30 cellular contexts compared by ENCODE assay signal in genomic region chr4:155780773-155781172, GRCh38. TPM values are rescaled to one million over a fixed set of nuclear protein-coding genes. Genes with fewer than 3 reads are reported as not detected.
A peak's percentile ranks its signal among the peaks of the same experiment; 100 is the strongest.
DNase-seq lines count a peak whose midpoint lies in the region; FAIRE-seq and TF ChIP-seq lines count a peak whose summit lies in the region.
"Had no signal": no experiment of that assay in that cellular context is flagged by ENCODE, and none has a peak within 500 bp of the region (broad histone marks: within the 10 kb centered on the region; RNA-seq: fewer than 3 reads in every experiment).

No MANE protein-coding gene starts in this region.

- intact Hi-C loops in sigmoid colon (cut with DNase I), result no loop called here

- no peaks in the 10 kb centered on the region for H3K27me3 ChIP-seq in sigmoid colon
- H3K27me3 ChIP-seq: suprapubic skin had no signal

- no peak for TF ChIP-seq CTCF in sigmoid colon (IDR thresholded peaks at IDR 0.05)

- DNase-seq in GM19239 (ENCODE audit: insufficient read length, low spot score), result no peak
- DNase-seq in RCC 7860 (ENCODE audit: low spot score), result peak; percentile 6
- peak; percentile 76 for DNase-seq in fibroblast of peridontal ligament (ENCODE audit: extremely low read depth)
- no peak for DNase-seq in sigmoid colon
- no peak for DNase-seq in RKO (ENCODE audit: low spot score)
- DNase-seq in foreskin melanocyte, result no peak
- DNase-seq in activated CD4-positive, alpha-beta T cell treated with anti-CD3 and anti-CD28 coated beads, Interleukin-2, amount 10 ng/mL, durations not matched to agents 7 days and 5 days, result no peak
- DNase-seq: activated CD4-positive, alpha-beta T cell treated with anti-CD3 and anti-CD28 coated beads for 36 hours; activated CD8-positive, alpha-beta memory T cell treated with anti-CD3 and anti-CD28 coated beads for 24 hours; activated gamma-delta T cell; activated T-cell treated with anti-CD3 and anti-CD28 coated beads, Interleukin-2, amount 50 U/mL, for 1 hour; cerebellar nuclear complex; erythroblast; H9; mesendoderm; naive thymus-derived CD4-positive, alpha-beta T cell; NCI-H1092 treated with DMSO at 0.1 percent for 48 hours; NCI-H187 treated with DMSO at 0.1 percent for 48 hours; NCI-H82; nucleus accumbens; psoas muscle; SIG-M5; small intestine; stimulated activated CD4-positive, alpha-beta T cell treated with anti-CD3 and anti-CD28 coated beads, Interleukin-2, amount 100 ng/mL, for 24 hours had no signal

- H3K36me3 Mint-ChIP-seq in activated CD4-positive, alpha-beta T cell treated with anti-CD3 and anti-CD28 coated beads, Interleukin-2, amount 10 ng/mL, durations not matched to agents 7 days and 5 days (ENCODE audit: low read depth), result no peaks in the 10 kb centered on the region
- H3K36me3 Mint-ChIP-seq: naive thymus-derived CD4-positive, alpha-beta T cell had no signal

- H3K27me3 Mint-ChIP-seq in activated CD4-positive, alpha-beta T cell treated with anti-CD3 and anti-CD28 coated beads, Interleukin-2, amount 10 ng/mL, durations not matched to agents 7 days and 5 days, result peaks cover 6% of the 10 kb centered on the region

- H3K9me3 Mint-ChIP-seq in activated CD4-positive, alpha-beta T cell treated with anti-CD3 and anti-CD28 coated beads, Interleukin-2, amount 10 ng/mL, durations not matched to agents 7 days and 5 days, result no peaks in the 10 kb centered on the region
- H3K9me3 Mint-ChIP-seq: H9; naive thymus-derived CD4-positive, alpha-beta T cell; T-helper 1 cell treated with Interleukin-12 subunit alpha and Interleukin-12 subunit beta and Interleukin-4 antibody, amounts not matched to agents 30 μg/mL and 1 μg/mL, for 36 hours had no signal

- H3K4me1 ChIP-seq in sigmoid colon, result peaks cover 0 to 56% (median 44%) of the 10 kb centered on the region in 4 donors
- H3K4me1 ChIP-seq: psoas muscle had no signal

- H3K36me3 ChIP-seq in sigmoid colon, result peaks cover 0 to 13% (median 0%) of the 10 kb centered on the region in 4 donors
- H3K36me3 ChIP-seq: suprapubic skin had no signal

- 40 to 61% methylated on average over 1 of the region's 1 CpG for WGBS in sigmoid colon, 2 donors

- H3K27ac ChIP-seq in sigmoid colon, result peak overlapping the region; percentile 55 to 77 (median 68)
- H3K27ac ChIP-seq: C4-2B, psoas muscle, suprapubic skin had no signal

- POLR2A ChIA-PET in activated CD4-positive, alpha-beta T cell treated with anti-CD3 and anti-CD28 coated beads, Interleukin-2, amount 10 ng/mL, durations not matched to agents 7 days and 5 days (lab: Charles Lee), result no interaction called here

- no peak overlapping the region for H3K4me3 Mint-ChIP-seq in activated CD4-positive, alpha-beta T cell treated with anti-CD3 and anti-CD28 coated beads, Interleukin-2, amount 10 ng/mL, durations not matched to agents 7 days and 5 days
- H3K4me3 Mint-ChIP-seq: activated CD4-positive, alpha-beta T cell treated with anti-CD3 and anti-CD28 coated beads for 36 hours; H9; naive thymus-derived CD4-positive, alpha-beta T cell; T-helper 1 cell treated with Interleukin-12 subunit alpha and Interleukin-12 subunit beta and Interleukin-4 antibody, amounts not matched to agents 30 μg/mL and 1 μg/mL, for 36 hours had no signal

- no peak for TF ChIP-seq POLR2A in sigmoid colon (IDR thresholded peaks at IDR 0.05)

- peak; percentile 45 for FAIRE-seq in GM19239 (lab: Jason Lieb, UNC)
- no peak for FAIRE-seq in RCC 7860 (lab: Jason Lieb, UNC)
- FAIRE-seq: GM12892, urothelium cell line had no signal

- no peak for TF ChIP-seq EP300 in sigmoid colon (IDR thresholded peaks at IDR 0.05)

- no peaks in the 10 kb centered on the region for H3K9me3 ChIP-seq in sigmoid colon
- H3K9me3 ChIP-seq: psoas muscle, suprapubic skin had no signal

- CTCF ChIA-PET in activated CD4-positive, alpha-beta T cell treated with anti-CD3 and anti-CD28 coated beads, Interleukin-2, amount 10 ng/mL, durations not matched to agents 7 days and 5 days (lab: Charles Lee), result no interaction called here

- no peak overlapping the region for H3K27ac Mint-ChIP-seq in activated CD4-positive, alpha-beta T cell treated with anti-CD3 and anti-CD28 coated beads, Interleukin-2, amount 10 ng/mL, durations not matched to agents 7 days and 5 days
- H3K27ac Mint-ChIP-seq: activated CD4-positive, alpha-beta T cell treated with anti-CD3 and anti-CD28 coated beads for 36 hours; H9; naive thymus-derived CD4-positive, alpha-beta T cell; T-helper 1 cell treated with Interleukin-12 subunit alpha and Interleukin-12 subunit beta and Interleukin-4 antibody, amounts not matched to agents 30 μg/mL and 1 μg/mL, for 36 hours had no signal

- H3K4me3 ChIP-seq in sigmoid colon, result no peak overlapping the region
- H3K4me3 ChIP-seq: psoas muscle, suprapubic skin had no signal

- no peaks in the 10 kb centered on the region for H3K4me1 Mint-ChIP-seq in activated CD4-positive, alpha-beta T cell treated with anti-CD3 and anti-CD28 coated beads, Interleukin-2, amount 10 ng/mL, durations not matched to agents 7 days and 5 days
- H3K4me1 Mint-ChIP-seq: activated CD4-positive, alpha-beta T cell treated with anti-CD3 and anti-CD28 coated beads for 36 hours; naive thymus-derived CD4-positive, alpha-beta T cell had no signal

RNA-seq across cellular contexts. Expression of gene GUCY1B1, which starts 22.0 kb away (rescaled TPM):
- total RNA-seq in sigmoid colon, result 100 to 1,000 TPM in 1 of 4 donors, 10 to 100 TPM in 3; 45.1 to 115 (median 80.1) TPM
- 1 to 10 TPM in 2 of 3 donors, under 1 TPM in 1; 0.92 to 8.0 (median 2.4) TPM for polyA plus RNA-seq in sigmoid colon
- under 1 TPM; 0.12 to 0.29 TPM for total RNA-seq in activated CD4-positive, alpha-beta T cell treated with anti-CD3 and anti-CD28 coated beads, Interleukin-2, amount 10 ng/mL, durations not matched to agents 7 days and 5 days
- total RNA-seq: OCI-LY7 had no signal
- polyA plus RNA-seq: naive thymus-derived CD4-positive, alpha-beta T cell had no signal

Comparison
In these comparisons a context has a peak if more than half of its experiments do, and no peak if none do; other contexts are left out.
1. DNase-seq: peak in RCC 7860 (single experiment) and fibroblast of peridontal ligament (single experiment); none in GM19239 (single experiment), sigmoid colon (single experiment), RKO (single experiment), foreskin melanocyte (single experiment) and activated CD4-positive, alpha-beta T cell treated with anti-CD3 and anti-CD28 coated beads, Interleukin-2, amount 10 ng/mL, durations not matched to agents 7 days and 5 days (single experiment).
2. RNA of gene GUCY1B1, which starts 22.0 kb away (total RNA-seq): 45.1 to 115 TPM in sigmoid colon; 0.12 to 0.29 TPM in activated CD4-positive, alpha-beta T cell treated with anti-CD3 and anti-CD28 coated beads, Interleukin-2, amount 10 ng/mL, durations not matched to agents 7 days and 5 days; every median in the first group is over 10 times any median in the second.